38 cellular contexts compared by ENCODE assay signal in genomic region chr9:132124800-132125199, GRCh38.
"Had no signal": no experiment of that assay in that cellular context is flagged by ENCODE, and none has a peak within 500 bp of the region (broad histone marks: within the 10 kb centered on the region; RNA-seq: fewer than 3 reads in every experiment).

No MANE protein-coding gene starts in this region.

- H3K27ac ChIP-seq: adrenal gland, ascending aorta, body of pancreas, brain microvascular endothelial cell, breast epithelium, cardiac muscle cell had no signal

- H3K9me3 ChIP-seq: adrenal gland, ascending aorta, body of pancreas, breast epithelium had no signal

- H3K27ac Mint-ChIP-seq: activated naive CD4-positive, alpha-beta T cell treated with anti-CD3 and anti-CD28 coated beads for 36 hours; activated naive CD4-positive, alpha-beta T cell treated with anti-CD3 and anti-CD28 coated beads, Interleukin-2, amount 10 ng/mL, durations not matched to agents 7 days and 5 days; activated naive CD4-positive, alpha-beta T cell treated with anti-CD3 and anti-CD28 coated beads, Interleukin-2, amount 50 U/mL, for 24 hours; activated naive CD4-positive, alpha-beta T cell treated with anti-CD3 and anti-CD28 coated beads, Interleukin-2, amount 50 U/mL, for 72 hours; activated naive CD8-positive, alpha-beta T cell; activated naive CD8-positive, alpha-beta T cell treated with anti-CD3 and anti-CD28 coated beads for 36 hours; activated naive CD8-positive, alpha-beta T cell treated with anti-CD3 and anti-CD28 coated beads, Interleukin-2, amount 10 ng/mL, durations not matched to agents 7 days and 5 days; activated naive CD8-positive, alpha-beta T cell treated with anti-CD3 and anti-CD28 coated beads, Interleukin-2, amount 50 U/mL, for 24 hours; activated T-cell treated with anti-CD3 and anti-CD28 coated beads, Interleukin-2, amount 50 U/mL, for 72 hours; activated T-helper 1 cell treated with anti-CD3 and anti-CD28 coated beads, Interleukin-12 subunit alpha, Interleukin-12 subunit beta, Interleukin-2, Interleukin-4 antibody, amounts not matched to agents 30 ng/mL and 10 ng/mL and 1 ng/mL, durations not matched to agents 14 hours and 24 hours and 36 hours; activated T-helper 17 cell treated with anti-CD3 and anti-CD28 coated beads, Interleukin-2, amount 50 U/mL, for 72 hours; activated T-helper 2 cell treated with anti-CD3 and anti-CD28 coated beads, Interferon-gamma antibody, Interleukin-2, Interleukin-4, amounts not matched to agents 10 μg/mL and 5 μg/mL and 100 μg/mL, durations not matched to agents 14 hours and 24 hours and 36 hours; brain had no signal

- H3K36me3 ChIP-seq: adrenal gland, ascending aorta, brain microvascular endothelial cell, breast epithelium, cardiac muscle cell had no signal

- H3K4me1 ChIP-seq: adrenal gland, ascending aorta, body of pancreas, breast epithelium had no signal

- FAIRE-seq: astrocyte, colon had no signal

- ATAC-seq: activated naive CD4-positive, alpha-beta T cell treated with anti-CD3 and anti-CD28 coated beads, Interleukin-2, amount 50 U/mL, for 72 hours; activated naive CD8-positive, alpha-beta T cell treated with anti-CD3 and anti-CD28 coated beads, Interleukin-2, amount 50 U/mL, for 24 hours; activated T-cell treated with anti-CD3 and anti-CD28 coated beads, Interleukin-2, amount 50 U/mL, for 4 hours; activated T-cell treated with anti-CD3 and anti-CD28 coated beads, Interleukin-2, amount 50 U/mL, for 72 hours; activated T-helper 17 cell treated with anti-CD3 and anti-CD28 coated beads, Interleukin-2, amount 50 U/mL, for 72 hours; body of pancreas had no signal

- H3K36me3 Mint-ChIP-seq: activated naive CD4-positive, alpha-beta T cell treated with anti-CD3 and anti-CD28 coated beads, Interleukin-2, amount 10 ng/mL, durations not matched to agents 7 days and 5 days; activated naive CD4-positive, alpha-beta T cell treated with anti-CD3 and anti-CD28 coated beads, Interleukin-2, amount 50 U/mL, for 24 hours; activated naive CD4-positive, alpha-beta T cell treated with anti-CD3 and anti-CD28 coated beads, Interleukin-2, amount 50 U/mL, for 72 hours; activated naive CD8-positive, alpha-beta T cell; activated naive CD8-positive, alpha-beta T cell treated with anti-CD3 and anti-CD28 coated beads for 36 hours; activated naive CD8-positive, alpha-beta T cell treated with anti-CD3 and anti-CD28 coated beads, Interleukin-2, amount 10 ng/mL, durations not matched to agents 7 days and 5 days; brain had no signal

- H3K4me3 ChIP-seq: adrenal gland, ascending aorta, body of pancreas, breast epithelium, cardiac muscle cell had no signal

- H3K4me3 Mint-ChIP-seq: activated naive CD4-positive, alpha-beta T cell treated with anti-CD3 and anti-CD28 coated beads for 36 hours; activated naive CD4-positive, alpha-beta T cell treated with anti-CD3 and anti-CD28 coated beads, Interleukin-2, amount 10 ng/mL, durations not matched to agents 7 days and 5 days; activated naive CD4-positive, alpha-beta T cell treated with anti-CD3 and anti-CD28 coated beads, Interleukin-2, amount 50 U/mL, for 24 hours; activated naive CD8-positive, alpha-beta T cell; activated naive CD8-positive, alpha-beta T cell treated with anti-CD3 and anti-CD28 coated beads for 36 hours; activated naive CD8-positive, alpha-beta T cell treated with anti-CD3 and anti-CD28 coated beads, Interleukin-2, amount 10 ng/mL, durations not matched to agents 7 days and 5 days; activated naive CD8-positive, alpha-beta T cell treated with anti-CD3 and anti-CD28 coated beads, Interleukin-2, amount 50 U/mL, for 24 hours; activated T-cell treated with anti-CD3 and anti-CD28 coated beads, Interleukin-2, amount 50 U/mL, for 4 hours; activated T-cell treated with anti-CD3 and anti-CD28 coated beads, Interleukin-2, amount 50 U/mL, for 72 hours; activated T-helper 1 cell treated with anti-CD3 and anti-CD28 coated beads, Interleukin-12 subunit alpha, Interleukin-12 subunit beta, Interleukin-2, Interleukin-4 antibody, amounts not matched to agents 30 ng/mL and 10 ng/mL and 1 ng/mL, durations not matched to agents 14 hours and 24 hours and 36 hours; activated T-helper 17 cell treated with anti-CD3 and anti-CD28 coated beads, Interleukin-2, amount 50 U/mL, for 72 hours; brain; central memory CD8-positive, alpha-beta T cell had no signal

- H3K27me3 ChIP-seq: ascending aorta, body of pancreas had no signal

- H3K9me3 Mint-ChIP-seq: activated naive CD4-positive, alpha-beta T cell treated with anti-CD3 and anti-CD28 coated beads for 36 hours; activated naive CD4-positive, alpha-beta T cell treated with anti-CD3 and anti-CD28 coated beads, Interleukin-2, amount 10 ng/mL, durations not matched to agents 7 days and 5 days; activated naive CD4-positive, alpha-beta T cell treated with anti-CD3 and anti-CD28 coated beads, Interleukin-2, amount 50 U/mL, for 24 hours; activated naive CD8-positive, alpha-beta T cell treated with anti-CD3 and anti-CD28 coated beads for 36 hours; activated naive CD8-positive, alpha-beta T cell treated with anti-CD3 and anti-CD28 coated beads, Interleukin-2, amount 10 ng/mL, durations not matched to agents 7 days and 5 days; activated naive CD8-positive, alpha-beta T cell treated with anti-CD3 and anti-CD28 coated beads, Interleukin-2, amount 50 U/mL, for 24 hours; activated T-cell treated with anti-CD3 and anti-CD28 coated beads, Interleukin-2, amount 50 U/mL, for 4 hours; activated T-helper 1 cell treated with anti-CD3 and anti-CD28 coated beads, Interleukin-12 subunit alpha, Interleukin-12 subunit beta, Interleukin-2, Interleukin-4 antibody, amounts not matched to agents 30 ng/mL and 10 ng/mL and 1 ng/mL, durations not matched to agents 14 hours and 24 hours and 36 hours; activated T-helper 17 cell treated with anti-CD3 and anti-CD28 coated beads, Interleukin-2, amount 50 U/mL, for 72 hours; activated T-helper 2 cell treated with anti-CD3 and anti-CD28 coated beads, Interferon-gamma antibody, Interleukin-2, Interleukin-4, amounts not matched to agents 10 μg/mL and 5 μg/mL and 100 μg/mL, durations not matched to agents 14 hours and 24 hours and 36 hours; brain; central memory CD8-positive, alpha-beta T cell had no signal

- DNase-seq: activated effector memory CD4-positive, alpha-beta T cell treated with anti-CD3 and anti-CD28 coated beads, Interleukin-2, amount 50 U/mL, for 16 hours; activated effector memory CD4-positive, alpha-beta T cell treated with Interleukin-2 at 50 U/mL for 16 hours; activated gamma-delta T cell; activated gamma-delta T cell treated with Interleukin-2 at 50 U/mL for 16 hours; activated naive CD4-positive, alpha-beta T cell; activated naive CD4-positive, alpha-beta T cell treated with anti-CD3 and anti-CD28 coated beads for 36 hours; activated naive CD4-positive, alpha-beta T cell treated with anti-CD3 and anti-CD28 coated beads, Interleukin-2, amount 10 ng/mL, durations not matched to agents 7 days and 5 days; activated naive CD4-positive, alpha-beta T cell treated with anti-CD3 and anti-CD28 coated beads, Interleukin-2, amount 50 U/mL, for 16 hours; activated naive CD4-positive, alpha-beta T cell treated with Interleukin-2 at 50 U/mL for 16 hours; activated naive CD8-positive, alpha-beta T cell treated with anti-CD3 and anti-CD28 coated beads for 36 hours; activated naive CD8-positive, alpha-beta T cell treated with anti-CD3 and anti-CD28 coated beads, Interleukin-2, amount 10 ng/mL, durations not matched to agents 7 days and 5 days; activated naive CD8-positive, alpha-beta T cell treated with anti-CD3 and anti-CD28 coated beads, Interleukin-2, amount 50 U/mL, for 24 hours; activated T-cell treated with anti-CD3 and anti-CD28 coated beads, Interleukin-2, amount 50 U/mL, for 4 hours; activated T-cell treated with anti-CD3 and anti-CD28 coated beads, Interleukin-2, amount 50 U/mL, for 48 hours; activated T-cell treated with anti-CD3 and anti-CD28 coated beads, Interleukin-2, amount 50 U/mL, for 72 hours; adrenal gland; amniotic stem cell; amygdala; anterior cingulate cortex; aorta; body of pancreas; brain microvascular endothelial cell; caudate nucleus; central memory CD4-positive, alpha-beta T cell; cerebellar nuclear complex had no signal
